In genomic region chr2:135055182-135055786, GRCh38 we compare ENCODE assay signal across 11 cellular contexts. TPM values are rescaled to one million over a fixed set of nuclear protein-coding genes. Genes with fewer than 3 reads are reported as not detected.
DNase-seq lines count a peak whose midpoint lies in the region; TF ChIP-seq lines count a peak whose summit lies in the region.
"Had no signal": no experiment of that assay in that cellular context is flagged by ENCODE, and none has a peak within 500 bp of the region (broad histone marks: within the 10 kb centered on the region; RNA-seq: fewer than 3 reads in every experiment).

No MANE protein-coding gene starts in this region.

- H3K4me1 Mint-ChIP-seq in activated CD4-positive, alpha-beta memory T cell treated with anti-CD3 and anti-CD28 coated beads for 36 hours (ENCODE audit: low read depth), result peaks cover 56% of the 10 kb centered on the region
- peaks cover 40% of the 10 kb centered on the region for H3K4me1 Mint-ChIP-seq in activated CD4-positive, alpha-beta memory T cell treated with anti-CD3 and anti-CD28 coated beads, Interleukin-2, amount 10 ng/mL, durations not matched to agents 7 days and 5 days

- H3K27ac ChIP-seq in SJSA1 (no peak overlapping the region), epithelial cell of prostate (peak overlapping the region; percentile 96), right atrium auricular region (peak overlapping the region in 1 of 2 donors; percentile 57)
- H3K27ac ChIP-seq: ovary had no signal

- DNase-seq in activated CD4-positive, alpha-beta memory T cell treated with anti-CD3 and anti-CD28 coated beads for 36 hours, result no peak
- DNase-seq in activated CD4-positive, alpha-beta memory T cell treated with anti-CD3 and anti-CD28 coated beads, Interleukin-2, amount 10 ng/mL, durations not matched to agents 7 days and 5 days, result no peak
- DNase-seq in SJSA1 (ENCODE audit: low read depth in 1 of 2, low spot score in 2 of 2) (peak; percentile 34 to 46), epithelial cell of prostate (ENCODE audit: low read depth, low spot score) (no peak), retinal pigment epithelial cell (ENCODE audit: low read depth) (peak; percentile 62), NCI-H446 treated with DMSO at 0.1 percent for 48 hours (lab: John Stamatoyannopoulos, UW) (no peak), HAP-1 (ENCODE audit: low spot score in 2 of 2) (no peak), right atrium auricular region (ENCODE audit: low spot score) (no peak)
- DNase-seq: activated CD4-positive, alpha-beta T cell treated with anti-CD3 and anti-CD28 coated beads for 48 hours; NCI-H1092; ovary had no signal

- no peaks in the 10 kb centered on the region for H3K27me3 Mint-ChIP-seq in activated CD4-positive, alpha-beta memory T cell treated with anti-CD3 and anti-CD28 coated beads for 36 hours
- no peaks in the 10 kb centered on the region for H3K27me3 Mint-ChIP-seq in activated CD4-positive, alpha-beta memory T cell treated with anti-CD3 and anti-CD28 coated beads, Interleukin-2, amount 10 ng/mL, durations not matched to agents 7 days and 5 days

- no peaks in the 10 kb centered on the region for H3K9me3 ChIP-seq in SJSA1 (replicated peaks)
- no peaks in the 10 kb centered on the region for H3K9me3 ChIP-seq in HAP-1
- H3K9me3 ChIP-seq in right atrium auricular region, result no peaks in the 10 kb centered on the region
- H3K9me3 ChIP-seq: ovary had no signal

- no peaks in the 10 kb centered on the region for H3K9me3 Mint-ChIP-seq in activated CD4-positive, alpha-beta memory T cell treated with anti-CD3 and anti-CD28 coated beads for 36 hours
- H3K9me3 Mint-ChIP-seq in activated CD4-positive, alpha-beta memory T cell treated with anti-CD3 and anti-CD28 coated beads, Interleukin-2, amount 10 ng/mL, durations not matched to agents 7 days and 5 days, result no peaks in the 10 kb centered on the region

- in situ Hi-C loops in HAP-1 (cut with MboI; ENCODE audit: low sequenced_read_pairs), result no loop called here

- no peak for TF ChIP-seq CTCF in retinal pigment epithelial cell (conservative IDR thresholded peaks at IDR 0.05; ENCODE audit: low read depth, low read length)
- no peak for TF ChIP-seq CTCF in right atrium auricular region (IDR thresholded peaks at IDR 0.05)

- POLR2A ChIA-PET in activated CD4-positive, alpha-beta memory T cell treated with anti-CD3 and anti-CD28 coated beads for 36 hours (lab: Charles Lee), result no interaction called here
- POLR2A ChIA-PET in activated CD4-positive, alpha-beta memory T cell treated with anti-CD3 and anti-CD28 coated beads, Interleukin-2, amount 10 ng/mL, durations not matched to agents 7 days and 5 days (lab: Charles Lee), result no interaction called here

- peak overlapping the region; percentile 51 for H3K4me3 Mint-ChIP-seq in activated CD4-positive, alpha-beta memory T cell treated with anti-CD3 and anti-CD28 coated beads for 36 hours
- H3K4me3 Mint-ChIP-seq in activated CD4-positive, alpha-beta memory T cell treated with anti-CD3 and anti-CD28 coated beads, Interleukin-2, amount 10 ng/mL, durations not matched to agents 7 days and 5 days, result no peak overlapping the region

- H3K27me3 ChIP-seq in SJSA1 (replicated peaks) (no peaks in the 10 kb centered on the region), HAP-1 (ENCODE audit: low read depth) (no peaks in the 10 kb centered on the region), right atrium auricular region (no peaks in the 10 kb centered on the region)
- H3K27me3 ChIP-seq: ovary had no signal

- intact Hi-C loops in activated CD4-positive, alpha-beta memory T cell treated with anti-CD3 and anti-CD28 coated beads for 36 hours (cut with micrococcal nuclease), result loop anchor here (10.0 kb wide), 1 partner anchor 380 kb away; no protein-coding TSS in a partner anchor

- H3K36me3 ChIP-seq in SJSA1, result peaks cover 32% of the 10 kb centered on the region
- H3K36me3 ChIP-seq in HAP-1 (replicated peaks), result no peaks in the 10 kb centered on the region; the same call in 1 of the 2 replicates
- peaks cover 3% of the 10 kb centered on the region for H3K36me3 ChIP-seq in right atrium auricular region
- H3K36me3 ChIP-seq: ovary had no signal

- CTCF ChIA-PET in activated CD4-positive, alpha-beta memory T cell treated with anti-CD3 and anti-CD28 coated beads for 36 hours (lab: Charles Lee), result interaction anchor here (1.0 kb wide), 1 partner anchor 13 kb away, joined by 3 read pairs; no protein-coding TSS in a partner anchor
- CTCF ChIA-PET in activated CD4-positive, alpha-beta memory T cell treated with anti-CD3 and anti-CD28 coated beads, Interleukin-2, amount 10 ng/mL, durations not matched to agents 7 days and 5 days (lab: Charles Lee), result no interaction called here

- H3K27ac Mint-ChIP-seq in activated CD4-positive, alpha-beta memory T cell treated with anti-CD3 and anti-CD28 coated beads for 36 hours, result no peak overlapping the region
- no peak overlapping the region for H3K27ac Mint-ChIP-seq in activated CD4-positive, alpha-beta memory T cell treated with anti-CD3 and anti-CD28 coated beads, Interleukin-2, amount 10 ng/mL, durations not matched to agents 7 days and 5 days

- H3K36me3 Mint-ChIP-seq in activated CD4-positive, alpha-beta memory T cell treated with anti-CD3 and anti-CD28 coated beads for 36 hours, result peaks cover 25% of the 10 kb centered on the region
- H3K36me3 Mint-ChIP-seq in activated CD4-positive, alpha-beta memory T cell treated with anti-CD3 and anti-CD28 coated beads, Interleukin-2, amount 10 ng/mL, durations not matched to agents 7 days and 5 days (ENCODE audit: low read depth), result peaks cover 33% of the 10 kb centered on the region

- H3K4me3 ChIP-seq in SJSA1 (no peak overlapping the region), retinal pigment epithelial cell (ENCODE audit: low read length) (no peak overlapping the region), HAP-1 (no peak overlapping the region), right atrium auricular region (no peak overlapping the region)
- H3K4me3 ChIP-seq: ovary had no signal

- H3K4me1 ChIP-seq in SJSA1 (replicated peaks) (peaks cover 10% of the 10 kb centered on the region), HAP-1 (peaks cover 24% of the 10 kb centered on the region), right atrium auricular region (peaks cover 0 to 61% of the 10 kb centered on the region in 2 donors)

RNA-seq across cellular contexts. Expression of gene RAB3GAP1, which starts 3.2 kb away (rescaled TPM):
- 10 to 100 TPM; 29.6 to 30.7 TPM for total RNA-seq in activated CD4-positive, alpha-beta memory T cell treated with anti-CD3 and anti-CD28 coated beads for 36 hours
- 10 to 100 TPM; 22.9 to 23.0 TPM for total RNA-seq in activated CD4-positive, alpha-beta memory T cell treated with anti-CD3 and anti-CD28 coated beads, Interleukin-2, amount 10 ng/mL, durations not matched to agents 7 days and 5 days
- total RNA-seq in SJSA1 (2014; rRNA removed; shearing (Covaris generic)), result 56.5 and 58.9 TPM in 2 replicates
- total RNA-seq in right atrium auricular region, result 10 to 100 TPM; 33.0 to 36.2 TPM

RNA-seq across cellular contexts. Expression of gene MAP3K19, which starts 8.0 kb away (rescaled TPM):
- total RNA-seq in activated CD4-positive, alpha-beta memory T cell treated with anti-CD3 and anti-CD28 coated beads for 36 hours, result not detected
- total RNA-seq in activated CD4-positive, alpha-beta memory T cell treated with anti-CD3 and anti-CD28 coated beads, Interleukin-2, amount 10 ng/mL, durations not matched to agents 7 days and 5 days, result not detected
- 0.08 TPM in 1 of 2 replicates, not detected in the other for total RNA-seq in SJSA1 (2014; rRNA removed; shearing (Covaris generic))
- total RNA-seq in right atrium auricular region, result not detected

Comparison
In these comparisons a context has a peak if more than half of its experiments do, and no peak if none do; other contexts are left out.
1. DNase-seq: peak in SJSA1 (2 of 2) and retinal pigment epithelial cell (single experiment); none in activated CD4-positive, alpha-beta memory T cell treated with anti-CD3 and anti-CD28 coated beads for 36 hours (single experiment), activated CD4-positive, alpha-beta memory T cell treated with anti-CD3 and anti-CD28 coated beads, Interleukin-2, amount 10 ng/mL, durations not matched to agents 7 days and 5 days (single experiment), epithelial cell of prostate (single experiment), NCI-H446 treated with DMSO at 0.1 percent for 48 hours (single experiment), HAP-1 (0 of 2) and right atrium auricular region (single experiment).